Comparison of ENCODE assay signal across 11 cellular contexts in genomic region chr7:26388256-26388655, GRCh38.
DNase-seq lines count a peak whose midpoint lies in the region; ATAC-seq, FAIRE-seq and TF ChIP-seq lines count a peak whose summit lies in the region.
"Had no signal": no experiment of that assay in that cellular context is flagged by ENCODE, and none has a peak within 500 bp of the region (broad histone marks: within the 10 kb centered on the region; RNA-seq: fewer than 3 reads in every experiment).

No MANE protein-coding gene starts in this region.

- DNase-seq in H1 (ENCODE audit: low read depth in 1 of 2, low spot score in 2 of 2) (no peak), DMS114 treated with DMSO at 0.1 percent for 48 hours (lab: John Stamatoyannopoulos, UW; ENCODE audit: unreplicated experiment) (no peak), NCI-H2227 (lab: John Stamatoyannopoulos, UW; ENCODE audit: unreplicated experiment) (no peak)
- no peak for DNase-seq in stimulated activated CD4-positive, alpha-beta T cell treated with anti-CD3 and anti-CD28 coated beads, Interleukin-15, amount 100 ng/mL, for 24 hours
- DNase-seq: activated naive CD8-positive, alpha-beta T cell treated with anti-CD3 and anti-CD28 coated beads, Interleukin-2, amount 50 U/mL, for 24 hours; KG1; right cardiac atrium had no signal

- no peak overlapping the region for H3K4me3 ChIP-seq in H1 (ENCODE audit: extremely low read depth in 1 of 4, insufficient read depth in 2 of 4, low read depth in 3 of 4, low read length in 4 of 4)

- H2BK15ac ChIP-seq in H1 (ENCODE audit: low read length): no peak overlapping the region

- H3K36me3 ChIP-seq in H1 (ENCODE audit: control insufficient read depth in 2 of 4, insufficient read depth in 4 of 4, low read length in 3 of 4): no peaks in the 10 kb centered on the region

- H2BK12ac ChIP-seq in H1 (ENCODE audit: low read depth, low read length): no peak overlapping the region

- no peak for TF ChIP-seq RAD21 in H1 (IDR thresholded peaks at IDR 0.05 in 1 of 2, conservative IDR thresholded peaks at IDR 0.05 in 1 of 2; ENCODE audit: low read depth in 2 of 2, low read length in 2 of 2)

- FAIRE-seq in H1 (lab: Jason Lieb, UNC): no peak

- H3K23ac ChIP-seq in H1 (ENCODE audit: insufficient read length): no peak overlapping the region

- 0 out of 2 replicates have a peak overlapping the region, but pooled peaks have one; percentile 39 for H3K18ac ChIP-seq in H1 (ENCODE audit: extremely low read depth, low read length)

- H2BK120ac ChIP-seq in H1 (replicated peaks; ENCODE audit: low read depth, low read length): no peak overlapping the region

- no peak for TF ChIP-seq POLR2A in H1 (IDR thresholded peaks at IDR 0.05; ENCODE audit: control extremely low read depth in 1 of 2, low read depth in 2 of 2, low read length in 2 of 2)

- no peaks in the 10 kb centered on the region for H3K79me1 ChIP-seq in H1 (ENCODE audit: low read depth, low read length)

- H2AFZ ChIP-seq in H1 (ENCODE audit: low read length): 0 out of 2 replicates have a peak overlapping the region, but pooled peaks have one; percentile 72

- H4K8ac ChIP-seq in H1 (ENCODE audit: extremely low read depth, insufficient read depth, low read length): no peak overlapping the region

- WGBS in H1 (ENCODE audit: extremely low coverage in 1 of 2, insufficient coverage in 1 of 2, insufficient read length in 1 of 2, insufficient replicate concordance in 2 of 2, low coverage in 1 of 2, low lambda C conversion rate in 2 of 2, missing lambda C conversion rate in 1 of 2), 2 experiments: 89% methylated on average over 4 of the region's 4 CpGs; no CpG with 5 or more reads in 1 of the 2 experiments

- H4K20me1 ChIP-seq in H1 (replicated peaks in 1 of 2; ENCODE audit: control insufficient read depth in 1 of 2, insufficient read depth in 2 of 2, low read length in 2 of 2): no peaks in the 10 kb centered on the region

- H3K4ac ChIP-seq in H1 (replicated peaks; ENCODE audit: insufficient read length, low read depth, low read length): no peak overlapping the region

- no peak overlapping the region for H2AK5ac ChIP-seq in H1 (ENCODE audit: low read depth, low read length)

- no peak for TF ChIP-seq EP300 in H1 (IDR thresholded peaks at IDR 0.05; ENCODE audit: borderline replicate concordance in 1 of 2, low read depth in 2 of 2, low read length in 2 of 2)

- no peak for TF ChIP-seq CTCF in H1 (IDR thresholded peaks at IDR 0.05; ENCODE audit: control extremely low read depth in 1 of 3, insufficient read depth in 1 of 3, low read depth in 1 of 3, low read length in 3 of 3)

- no peaks in the 10 kb centered on the region for H3K27me3 ChIP-seq in H1 (replicated peaks in 1 of 4; ENCODE audit: control insufficient read depth in 3 of 4, extremely low read depth in 1 of 4, insufficient read depth in 3 of 4, low read length in 3 of 4)

- ATAC-seq in GM18858 (IDR thresholded peaks at IDR 0.05; ENCODE audit: unreplicated experiment) (peak; percentile 83), GM21529 (IDR thresholded peaks at IDR 0.05; ENCODE audit: unreplicated experiment) (peak; percentile 86), HG03378 (IDR thresholded peaks at IDR 0.05; ENCODE audit: unreplicated experiment) (peak; percentile 76), GM19467 (IDR thresholded peaks at IDR 0.05; ENCODE audit: unreplicated experiment) (no peak)
- ATAC-seq: activated naive CD8-positive, alpha-beta T cell treated with anti-CD3 and anti-CD28 coated beads, Interleukin-2, amount 50 U/mL, for 24 hours; right cardiac atrium had no signal

- no peak overlapping the region for H3K4me2 ChIP-seq in H1 (ENCODE audit: insufficient read depth in 1 of 2, low read depth in 2 of 2, low read length in 2 of 2)

- no peaks in the 10 kb centered on the region for H3K23me2 ChIP-seq in H1 (ENCODE audit: low read depth, low read length)

- no peak overlapping the region for H2BK5ac ChIP-seq in H1 (ENCODE audit: low read depth, low read length)

- no peak overlapping the region for H3K56ac ChIP-seq in H1 (replicated peaks; ENCODE audit: insufficient read length, low read depth, low read length)

- no peak overlapping the region for H2BK20ac ChIP-seq in H1 (ENCODE audit: low read length)

- POLR2A ChIA-PET in H1 (lab: Charles Lee; ENCODE audit: partially characterized antibody): interaction anchor here (1.2 to 2.2 kb wide), 2 partner anchors 10 to 187 kb away, joined by 3 to 8 read pairs; partner anchors contain the start of gene CBX3

- H3K14ac ChIP-seq in H1 (ENCODE audit: insufficient read length): no peak overlapping the region

- CTCF ChIA-PET in H1 (lab: Charles Lee; ENCODE audit: partially characterized antibody): interaction anchor here (0.8 to 4.6 kb wide), 4 partner anchors 10 to 112 kb away, joined by 3 to 17 read pairs (median 8); no protein-coding TSS in a partner anchor

- H4K5ac ChIP-seq in H1 (ENCODE audit: insufficient read length, low read depth, low read length): no peak overlapping the region

- H3K27ac ChIP-seq in H1 (ENCODE audit: low read depth, low read length): no peak overlapping the region

- H3K9ac ChIP-seq in H1 (replicated peaks in 1 of 4; ENCODE audit: extremely low read depth in 1 of 4, low read depth in 3 of 4, low read length in 3 of 4): no peak overlapping the region

- peaks cover 0 to 5% (median 1%) of the 10 kb centered on the region in 4 experiments; a peak in 1 of 7 replicates for H3K4me1 ChIP-seq in H1 (replicated peaks in 1 of 4; ENCODE audit: control insufficient read depth in 3 of 4, insufficient read depth in 4 of 4, low read length in 3 of 4)

- H4K91ac ChIP-seq in H1 (replicated peaks; ENCODE audit: insufficient read length, low read length): no peak overlapping the region

- H3K79me2 ChIP-seq in H1 (ENCODE audit: control insufficient read depth in 1 of 2, insufficient read depth in 2 of 2, low read length in 2 of 2): no peaks in the 10 kb centered on the region

- H3K9me3 ChIP-seq in H1 (ENCODE audit: insufficient read depth in 2 of 2, low read depth in 1 of 2, low read length in 1 of 2): no peaks in the 10 kb centered on the region

TF ChIP-seq in H1, 55 proteins besides CTCF, POLR2A, EP300 and RAD21:
- TF ChIP-seq TEAD4 (IDR thresholded peaks at IDR 0.05; ENCODE audit: low read depth, low read length) (no peak), YY1 (IDR thresholded peaks at IDR 0.05; ENCODE audit: low read depth, low read length) (0 out of 2 replicates have a peak, but pooled peaks have one; percentile 33)
